8 cellular contexts compared by ENCODE assay signal in genomic region chr2:219104107-219105050, GRCh38. TPM values are rescaled to one million over a fixed set of nuclear protein-coding genes. Genes with fewer than 3 reads are reported as not detected.
A peak's percentile ranks its signal among the peaks of the same experiment; 100 is the strongest.
DNase-seq lines count a peak whose midpoint lies in the region; ATAC-seq, FAIRE-seq and TF ChIP-seq lines count a peak whose summit lies in the region.

No MANE protein-coding gene starts in this region.

- ATAC-seq in pancreas (peak in 3 of 4 donors; percentile 68 to 84 (median 70)), GM19397 (IDR thresholded peaks at IDR 0.05; ENCODE audit: unreplicated experiment) (no peak)

- TF ChIP-seq EP300 in sigmoid colon (IDR thresholded peaks at IDR 0.05) = no peak

- no peak for FAIRE-seq in pancreas (lab: Jason Lieb, UNC)

- no peaks in the 10 kb centered on the region for H3K4me1 ChIP-seq in pancreas
- H3K4me1 ChIP-seq in sigmoid colon = no peaks in the 10 kb centered on the region

- WGBS in pancreas, 2 donors = 60 to 71% methylated on average over 4 of the region's 4 CpGs
- WGBS in sigmoid colon, 2 donors = 73 to 74% methylated on average over 4 of the region's 4 CpGs

- TF ChIP-seq CTCF in pancreas (IDR thresholded peaks at IDR 0.05) (peak; percentile 57 to 79 (median 69)), sigmoid colon (IDR thresholded peaks at IDR 0.05) (peak in 2 of 4 experiments; percentile 43 to 53)

- H3K27me3 ChIP-seq in pancreas (no peaks in the 10 kb centered on the region), sigmoid colon (no peaks in the 10 kb centered on the region)

- H3K27ac ChIP-seq in pancreas (no peak overlapping the region), sigmoid colon (no peak overlapping the region)

- H3K9me3 ChIP-seq in pancreas (no peaks in the 10 kb centered on the region), sigmoid colon (no peaks in the 10 kb centered on the region)

- H3K36me3 ChIP-seq in pancreas = no peaks in the 10 kb centered on the region
- no peaks in the 10 kb centered on the region for H3K36me3 ChIP-seq in sigmoid colon

- intact Hi-C loops in pancreas (cut with DNase I) (no loop called here), sigmoid colon (cut with DNase I) (no loop called here)

- H3K4me3 ChIP-seq in pancreas = no peak overlapping the region
- no peak overlapping the region for H3K4me3 ChIP-seq in sigmoid colon

- peak; percentile 14 for DNase-seq in stimulated activated CD4-positive, alpha-beta T cell treated with anti-CD3 and anti-CD28 coated beads, Interleukin-15, amount 100 ng/mL, for 24 hours
- DNase-seq in stimulated activated CD4-positive, alpha-beta T cell treated with anti-CD3 and anti-CD28 coated beads, Interleukin-2, amount 100 ng/mL, for 48 hours = no peak
- DNase-seq in HT-29 (ENCODE audit: low spot score) (peak; percentile 65), SHP77 (lab: John Stamatoyannopoulos, UW) (peak; percentile 21 to 48), erythroblast (lab: John Stamatoyannopoulos, UW) (peak; percentile 28 to 48), pancreas (no peak), sigmoid colon (no peak)

- TF ChIP-seq POLR2A in erythroblast (IDR thresholded peaks at IDR 0.05; ENCODE audit: low read length) = no peak
- no peak for TF ChIP-seq POLR2A in sigmoid colon (IDR thresholded peaks at IDR 0.05)

RNA-seq across cellular contexts. Expression of gene IHH, which starts 43.7 kb away (rescaled TPM):
- 12.3 and 13.4 TPM in 2 replicates for total RNA-seq in HT-29 (2014; rRNA removed; shearing (Covaris generic))
- total RNA-seq in pancreas = under 1 TPM in 2 of 6 donors, not detected in 4; 0.09 to 0.19 TPM
- under 1 TPM in 1 of 2 donors, not detected in 1; 0.09 TPM for polyA plus RNA-seq in pancreas
- not detected for total RNA-seq in sigmoid colon
- 10 to 100 TPM; 12.9 to 36.1 (median 21.6) TPM for polyA plus RNA-seq in sigmoid colon

RNA-seq across cellular contexts. Expression of gene NHEJ1, which starts 56.2 kb away (rescaled TPM):
- total RNA-seq in HT-29 (2014; rRNA removed; shearing (Covaris generic)) = 24.7 and 25.9 TPM in 2 replicates
- total RNA-seq in pancreas (1 to 10 TPM; 3.9 to 8.7 (median 7.4) TPM), sigmoid colon (10 to 100 TPM; 15.1 to 22.5 (median 18.4) TPM)
- polyA plus RNA-seq in pancreas (1 to 10 TPM; 4.1 to 4.2 TPM), sigmoid colon (10 to 100 TPM; 23.6 to 60.1 (median 50.2) TPM)

Comparison
In these comparisons a context has a peak if more than half of its experiments do, and no peak if none do; other contexts are left out.
1. DNase-seq: peak in stimulated activated CD4-positive, alpha-beta T cell treated with anti-CD3 and anti-CD28 coated beads, Interleukin-15, amount 100 ng/mL, for 24 hours (single experiment), HT-29 (single experiment), SHP77 (2 of 2) and erythroblast (2 of 2); none in stimulated activated CD4-positive, alpha-beta T cell treated with anti-CD3 and anti-CD28 coated beads, Interleukin-2, amount 100 ng/mL, for 48 hours (0 of 2), pancreas (0 of 6) and sigmoid colon (single experiment).
2. RNA of gene IHH, which starts 43.7 kb away (total RNA-seq): 12.3 to 13.4 TPM in HT-29; 0.09 to 0.19 TPM in pancreas and not detected in sigmoid colon; every median in the first group is over 10 times any median in the second.